ENCODE assay signal across 15 cellular contexts in genomic region chr2:19733951-19734425, GRCh38.
DNase-seq lines count a peak whose midpoint lies in the region; ATAC-seq, FAIRE-seq and TF ChIP-seq lines count a peak whose summit lies in the region.
"Had no signal": no experiment of that assay in that cellular context is flagged by ENCODE, and none has a peak within 500 bp of the region (broad histone marks: within the 10 kb centered on the region; RNA-seq: fewer than 3 reads in every experiment).

No MANE protein-coding gene starts in this region.

- intact Hi-C loops in uterus (cut with DNase I; ENCODE audit: low total_unique reads): no loop called here

- 6% methylated on average over 2 of the region's 3 CpGs for WGBS in mesenchymal stem cell

- H3K18ac ChIP-seq in mesenchymal stem cell (ENCODE audit: low read depth in 1 of 2, low read length in 2 of 2): peak overlapping the region; percentile 49 to 54

- H3K4me2 ChIP-seq in mesenchymal stem cell (ENCODE audit: low read length, poor library complexity, severe bottlenecking): no peak overlapping the region

- DNase-seq in HCEC 1CT (peak; percentile 74), brain pericyte (ENCODE audit: low read depth, low spot score) (peak; percentile 54), mesenchymal stem cell (peak; percentile 85), uterus (peak in 1 of 2 donors; percentile 24), frontal cortex (ENCODE audit: low spot score in 2 of 2) (no peak)
- DNase-seq in activated CD4-positive, alpha-beta T cell treated with anti-CD3 and anti-CD28 coated beads, Interleukin-2, amount 50 U/mL, for 4 hours: no peak
- DNase-seq: activated CD8-positive, alpha-beta T cell treated with anti-CD3 and anti-CD28 coated beads for 36 hours; aorta; effector CD4-positive, alpha-beta T cell; naive B cell; NCI-H1417; NCI-H2227 treated with DMSO at 0.1 percent for 48 hours; stimulated activated CD4-positive, alpha-beta T cell treated with anti-CD3 and anti-CD28 coated beads, Interleukin-2, amount 100 ng/mL, for 24 hours had no signal

- no peak overlapping the region for H4K91ac ChIP-seq in mesenchymal stem cell (ENCODE audit: low read length)

- no peak overlapping the region for H2AK5ac ChIP-seq in mesenchymal stem cell (ENCODE audit: low read length, severe bottlenecking)

- no peak overlapping the region for H2BK15ac ChIP-seq in mesenchymal stem cell (ENCODE audit: low read depth, poor library complexity, severe bottlenecking)

- H3K79me1 ChIP-seq in mesenchymal stem cell (replicated peaks; ENCODE audit: low read length, poor library complexity, severe bottlenecking): no peaks in the 10 kb centered on the region

- H3K4me3 ChIP-seq in mesenchymal stem cell (ENCODE audit: insufficient read depth in 1 of 2, low read depth in 1 of 2, low read length in 2 of 2): no peak overlapping the region
- H3K4me3 ChIP-seq in uterus: no peak overlapping the region

- no peak overlapping the region for H3K23ac ChIP-seq in mesenchymal stem cell (ENCODE audit: low read length in 2 of 2)

- peak overlapping the region in 1 of 2 experiments; percentile 40 for H2BK12ac ChIP-seq in mesenchymal stem cell (ENCODE audit: low read length in 2 of 2)

- H2BK5ac ChIP-seq in mesenchymal stem cell (ENCODE audit: low read depth, low read length, poor library complexity, severe bottlenecking): no peak overlapping the region

- peak overlapping the region in 1 of 2 experiments; percentile 34 for H3K4ac ChIP-seq in mesenchymal stem cell (ENCODE audit: low read depth in 1 of 2, low read length in 2 of 2)

- no peak overlapping the region for H3K14ac ChIP-seq in mesenchymal stem cell (ENCODE audit: low read length in 2 of 2)

- H3K9me3 ChIP-seq in mesenchymal stem cell (ENCODE audit: control insufficient read depth, low read length) (no peaks in the 10 kb centered on the region), uterus (no peaks in the 10 kb centered on the region)

- no peak for ATAC-seq in GM18867 (IDR thresholded peaks at IDR 0.05; ENCODE audit: unreplicated experiment)
- ATAC-seq: activated CD8-positive, alpha-beta T cell treated with anti-CD3 and anti-CD28 coated beads for 36 hours; SK-N-SH treated with all-trans-retinoic acid at 6 μM for 48 hours had no signal

- H3K27me3 ChIP-seq in mesenchymal stem cell (ENCODE audit: control insufficient read depth in 1 of 2, insufficient read depth in 1 of 2, low read length in 2 of 2) (no peaks in the 10 kb centered on the region), uterus (no peaks in the 10 kb centered on the region)

- H3K4me1 ChIP-seq in mesenchymal stem cell (ENCODE audit: control insufficient read depth, insufficient read depth, low read depth, low read length) (peaks cover 12% of the 10 kb centered on the region), uterus (no peaks in the 10 kb centered on the region)

- no peak for FAIRE-seq in frontal cortex (lab: Jason Lieb, UNC)

- H2BK120ac ChIP-seq in mesenchymal stem cell (ENCODE audit: low read depth, low read length): no peak overlapping the region

- H4K8ac ChIP-seq in mesenchymal stem cell (ENCODE audit: low read length): no peak overlapping the region

- no peak for TF ChIP-seq CTCF in uterus (IDR thresholded peaks at IDR 0.05)

- H3K27ac ChIP-seq in mesenchymal stem cell (ENCODE audit: low read length, poor library complexity, severe bottlenecking) (no peak overlapping the region), uterus (peak overlapping the region; percentile 64 to 70)

- no peak for TF ChIP-seq POLR2A in uterus (IDR thresholded peaks at IDR 0.05)

- peak overlapping the region; percentile 2 for H3K9ac ChIP-seq in mesenchymal stem cell (ENCODE audit: low read length)

- no peaks in the 10 kb centered on the region for H3K36me3 ChIP-seq in mesenchymal stem cell (ENCODE audit: control insufficient read depth in 1 of 2, insufficient read depth in 2 of 2, low read depth in 1 of 2, low read length in 2 of 2)
- H3K36me3 ChIP-seq in uterus: no peaks in the 10 kb centered on the region

- H2AFZ ChIP-seq in mesenchymal stem cell (ENCODE audit: low read depth, low read length): no peak overlapping the region

Comparison
In these comparisons a context has a peak if more than half of its experiments do, and no peak if none do; other contexts are left out.
1. DNase-seq: peak in HCEC 1CT (single experiment), brain pericyte (single experiment) and mesenchymal stem cell (single experiment); none in activated CD4-positive, alpha-beta T cell treated with anti-CD3 and anti-CD28 coated beads, Interleukin-2, amount 50 U/mL, for 4 hours (0 of 2) and frontal cortex (0 of 2).